24 cellular contexts compared by ENCODE assay signal in genomic region chr20:34295284-34295683, GRCh38. TPM values are rescaled to one million over a fixed set of nuclear protein-coding genes. Genes with fewer than 3 reads are reported as not detected.
"Had no signal": no experiment of that assay in that cellular context is flagged by ENCODE, and none has a peak within 500 bp of the region (broad histone marks: within the 10 kb centered on the region; RNA-seq: fewer than 3 reads in every experiment).

No MANE protein-coding gene starts in this region.

- H3K27me3 ChIP-seq: MG63, SJSA1 had no signal

- H3K27ac ChIP-seq: SJSA1, SK-N-MC had no signal

- H3K4me3 ChIP-seq: MG63, SJSA1, SK-N-MC had no signal

- DNase-seq: KBM-7, MG63, NCI-H1092 treated with DMSO at 0.1 percent for 48 hours, NCI-H1436, NCI-H187, NCI-H2029, NCI-H2081 treated with DMSO at 0.1 percent for 48 hours, NCI-H2171, NCI-H226, NCI-H446, NCI-H510A, NCI-H524 treated with DMSO at 0.1 percent for 48 hours, NCI-H69, NCI-H774, PC-3, Right ventricle myocardium superior, SIG-M5 had no signal

- H3K9me3 ChIP-seq: MG63, SJSA1 had no signal

- ATAC-seq: Panc1, PC-3 had no signal

RNA-seq across cellular contexts. Expression of gene ASIP, which starts 54.1 kb away (rescaled TPM):
- total RNA-seq: HT-29; LHCN-M2; PC-3; RPMI7951; SJSA1; T-helper 1 cell treated with Interleukin-12 subunit alpha and Interleukin-12 subunit beta and Interleukin-4 antibody, amounts not matched to agents 30 ng/mL and 1 ng/mL, for 36 hours had no signal
